In genomic region chr16:85313541-85314208, GRCh38 we compare ENCODE assay signal across 15 cellular contexts.
DNase-seq lines count a peak whose midpoint lies in the region; ATAC-seq, FAIRE-seq and TF ChIP-seq lines count a peak whose summit lies in the region.
"Had no signal": no experiment of that assay in that cellular context is flagged by ENCODE, and none has a peak within 500 bp of the region (broad histone marks: within the 10 kb centered on the region; RNA-seq: fewer than 3 reads in every experiment).

No MANE protein-coding gene starts in this region.

- DNase-seq in C1 segment of cervical spinal cord (lab: John Stamatoyannopoulos, UW), result peak in 11 of 14 donors; percentile 29 to 63 (median 56)
- DNase-seq in Kasumi-1 (lab: John Stamatoyannopoulos, UW), result peak; percentile 44 to 50
- DNase-seq in endothelial cell of umbilical vein (ENCODE audit: low read depth, low spot score), result peak; percentile 21
- DNase-seq in osteocyte (ENCODE audit: extremely low spot score, unreplicated experiment), result no peak
- DNase-seq in activated T-cell treated with anti-CD3 and anti-CD28 coated beads, Interleukin-2, amount 50 U/mL, for 1 hour, result no peak
- no peak for DNase-seq in iPS-NIHi11 (ENCODE audit: low spot score)
- DNase-seq: activated CD4-positive, CD25-positive, alpha-beta regulatory T cell; colonic mucosa; MG63; naive B cell; PC-9; stimulated activated CD4-positive, alpha-beta T cell treated with anti-CD3 and anti-CD28 coated beads, Interleukin-1b, Interleukin-23, amount 100 ng/mL, for 48 hours had no signal

- no peak overlapping the region for H3K9ac ChIP-seq in endothelial cell of umbilical vein (replicated peaks; ENCODE audit: extremely low read depth, insufficient read depth, low read length)

- POLR2A ChIA-PET in endothelial cell of umbilical vein (lab: Charles Lee), result no interaction called here

- H3K4me1 Mint-ChIP-seq in osteocyte (ENCODE audit: unreplicated experiment), result peaks cover 47% of the 10 kb centered on the region

- no peak for TF ChIP-seq POLR2A in endothelial cell of umbilical vein (IDR thresholded peaks at IDR 0.05; ENCODE audit: low read depth, low read length)

- no peaks in the 10 kb centered on the region for H3K27me3 Mint-ChIP-seq in osteocyte (ENCODE audit: unreplicated experiment)
- H3K27me3 Mint-ChIP-seq: naive B cell had no signal

- no peaks in the 10 kb centered on the region for H4K20me1 ChIP-seq in endothelial cell of umbilical vein (replicated peaks; ENCODE audit: control insufficient read depth, extremely low read depth, insufficient read depth, low read length)

- BruUV-seq in endothelial cell of umbilical vein (replicated peaks; lab: Mats Ljungman, UMichigan), result no TSS peak

- H3K36me3 Mint-ChIP-seq in osteocyte (ENCODE audit: unreplicated experiment), result no peaks in the 10 kb centered on the region
- H3K36me3 Mint-ChIP-seq: naive B cell had no signal

- no peaks in the 10 kb centered on the region for H3K36me3 ChIP-seq in endothelial cell of umbilical vein (ENCODE audit: control insufficient read depth in 2 of 2, extremely low read depth in 1 of 2, insufficient read depth in 2 of 2, low read length in 2 of 2)
- H3K36me3 ChIP-seq: colonic mucosa, MG63, thoracic aorta had no signal

- ATAC-seq in HG03565 (IDR thresholded peaks at IDR 0.05; ENCODE audit: unreplicated experiment) (no peak), HG02981 (IDR thresholded peaks at IDR 0.05; ENCODE audit: unreplicated experiment) (no peak)

- H3K27ac Mint-ChIP-seq in osteocyte (ENCODE audit: unreplicated experiment), result peak overlapping the region; percentile 44

- no peak for FAIRE-seq in endothelial cell of umbilical vein (lab: Jason Lieb, UNC)

- H3K27me3 ChIP-seq in endothelial cell of umbilical vein (ENCODE audit: control insufficient read depth in 2 of 2, insufficient read depth in 2 of 2, low read length in 2 of 2), result no peaks in the 10 kb centered on the region
- H3K27me3 ChIP-seq: colonic mucosa, MG63 had no signal

- no peaks in the 10 kb centered on the region for H3K9me3 ChIP-seq in endothelial cell of umbilical vein (replicated peaks; ENCODE audit: control insufficient read depth, insufficient read depth, low read length)
- H3K9me3 ChIP-seq: colonic mucosa, MG63, thoracic aorta had no signal

- H3K4me3 Mint-ChIP-seq in osteocyte (ENCODE audit: unreplicated experiment), result no peak overlapping the region

- H3K4me1 ChIP-seq in endothelial cell of umbilical vein (ENCODE audit: control insufficient read depth, extremely low read depth, insufficient read depth, low read length), result peaks cover 7% of the 10 kb centered on the region
- H3K4me1 ChIP-seq: colonic mucosa had no signal

- no peak overlapping the region for H3K4me3 ChIP-seq in endothelial cell of umbilical vein (replicated peaks in 1 of 3; ENCODE audit: insufficient read depth in 1 of 3, low read depth in 1 of 3, low read length in 3 of 3)
- H3K4me3 ChIP-seq: colonic mucosa, MG63, PC-9, thoracic aorta had no signal

- CTCF ChIA-PET in endothelial cell of umbilical vein (lab: Charles Lee), result interaction anchor here (0.7 to 2.3 kb wide), 6 partner anchors 11 to 302 kb away, joined by 3 to 7 read pairs (median 6); no protein-coding TSS in a partner anchor

- no peaks in the 10 kb centered on the region for H3K79me2 ChIP-seq in endothelial cell of umbilical vein (ENCODE audit: control insufficient read depth, insufficient read depth, low read length)

- intact Hi-C loops in endothelial cell of umbilical vein (cut with micrococcal nuclease), result no loop called here

- dilution Hi-C loops in endothelial cell of umbilical vein (cut with MboI; ENCODE audit: extremely low pct_ligation_motif_present, low sequenced_read_pairs), result no loop called here

- H2AFZ ChIP-seq in endothelial cell of umbilical vein (ENCODE audit: low read depth, low read length), result no peak overlapping the region
- H2AFZ ChIP-seq: PC-9 had no signal

- no peaks in the 10 kb centered on the region for H3K9me3 Mint-ChIP-seq in osteocyte (ENCODE audit: unreplicated experiment)
- H3K9me3 Mint-ChIP-seq: naive B cell had no signal

- TF ChIP-seq CTCF in endothelial cell of umbilical vein (IDR thresholded peaks at IDR 0.05; ENCODE audit: extremely low read depth in 1 of 2, insufficient read depth in 1 of 2, low read depth in 1 of 2, low read length in 2 of 2), result no peak
- TF ChIP-seq CTCF in osteocyte (IDR thresholded peaks at IDR 0.05), result no peak

- no peak overlapping the region for H3K27ac ChIP-seq in endothelial cell of umbilical vein (ENCODE audit: insufficient read depth, low read depth, low read length)
- H3K27ac ChIP-seq: colonic mucosa, PC-9, thoracic aorta had no signal

- H3K9me1 ChIP-seq in endothelial cell of umbilical vein (replicated peaks; ENCODE audit: control insufficient read depth, extremely low read depth, insufficient read depth, low read length), result no peaks in the 10 kb centered on the region

- H3K4me2 ChIP-seq in endothelial cell of umbilical vein (ENCODE audit: insufficient read depth, low read length), result no peak overlapping the region
- H3K4me2 ChIP-seq: PC-9 had no signal

TF ChIP-seq in endothelial cell of umbilical vein, 7 proteins besides CTCF, POLR2A, EP300 and RAD21:
- TF ChIP-seq MYC (IDR thresholded peaks at IDR 0.05; ENCODE audit: low read depth, low read length), result no peak
- TF ChIP-seq, protein P1, sequence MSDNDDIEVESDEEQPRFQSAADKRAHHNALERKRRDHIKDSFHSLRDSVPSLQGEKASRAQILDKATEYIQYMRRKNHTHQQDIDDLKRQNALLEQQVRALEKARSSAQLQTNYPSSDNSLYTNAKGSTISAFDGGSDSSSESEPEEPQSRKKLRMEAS (IDR thresholded peaks at IDR 0.05; ENCODE audit: insufficient read depth, insufficient read length), result no peak
- no peak for TF ChIP-seq EZH2 (IDR thresholded peaks at IDR 0.05; ENCODE audit: borderline replicate concordance, low read depth, low read length, severe bottlenecking)
- TF ChIP-seq POLR2AphosphoS5 (IDR thresholded peaks at IDR 0.05; ENCODE audit: insufficient read depth, low read depth, low read length), result no peak
- no peak for TF ChIP-seq JUN (IDR thresholded peaks at IDR 0.05; ENCODE audit: borderline replicate concordance, insufficient read depth, insufficient read length, low read depth)

Comparison
In these comparisons a context has a peak if more than half of its experiments do, and no peak if none do; other contexts are left out.
1. DNase-seq: peak in C1 segment of cervical spinal cord (11 of 14), Kasumi-1 (2 of 2) and endothelial cell of umbilical vein (single experiment); none in osteocyte (single experiment), activated T-cell treated with anti-CD3 and anti-CD28 coated beads, Interleukin-2, amount 50 U/mL, for 1 hour (single experiment) and iPS-NIHi11 (single experiment).